In genomic region chr4:68907230-68907629, GRCh38 we compare ENCODE assay signal across 25 cellular contexts. TPM values are rescaled to one million over a fixed set of nuclear protein-coding genes. Genes with fewer than 3 reads are reported as not detected.
DNase-seq lines count a peak whose midpoint lies in the region; ATAC-seq, FAIRE-seq and TF ChIP-seq lines count a peak whose summit lies in the region.
"Had no signal": no experiment of that assay in that cellular context is flagged by ENCODE, and none has a peak within 500 bp of the region (broad histone marks: within the 10 kb centered on the region; RNA-seq: fewer than 3 reads in every experiment).

No MANE protein-coding gene starts in this region.

- TF ChIP-seq CTCF in liver (IDR thresholded peaks at IDR 0.05; ENCODE audit: low read depth, low read length, missing input control) (no peak), HepG2 (CRISPR knock-in tag; IDR thresholded peaks at IDR 0.05) (no peak), mesothelial cell of epicardium (IDR thresholded peaks at IDR 0.05; ENCODE audit: unreplicated experiment) (no peak), ascending aorta (IDR thresholded peaks at IDR 0.05) (no peak), suprapubic skin (IDR thresholded peaks at IDR 0.05) (no peak)

- H3K4me3 ChIP-seq in liver (ENCODE audit: low read depth in 1 of 3, low read length in 3 of 3) = no peak overlapping the region
- no peak overlapping the region for H3K4me3 ChIP-seq in HepG2 (replicated peaks in 1 of 3; ENCODE audit: insufficient read depth in 1 of 3, low read depth in 2 of 3, low read length in 3 of 3)
- peak overlapping the region; percentile 72 for H3K4me3 ChIP-seq in endocrine pancreas (ENCODE audit: control insufficient read depth, insufficient read depth, low read length)
- no peak overlapping the region for H3K4me3 ChIP-seq in ascending aorta
- H3K4me3 ChIP-seq in suprapubic skin = no peak overlapping the region
- H3K4me3 ChIP-seq: psoas muscle, thoracic aorta had no signal

- in situ Hi-C loops in HepG2 (cut with HindIII; ENCODE audit: extremely low pct_ligation_motif_present, low pct_unique_long_range_greater_than_20kb) = no loop called here

- POLR2A ChIA-PET in HepG2 (lab: Yijun Ruan, JAX) = interaction anchor here (1.5 kb wide), 1 partner anchor 41 kb away, joined by 3 read pairs; no protein-coding TSS in a partner anchor

- no peaks in the 10 kb centered on the region for H3K27me3 Mint-ChIP-seq in mesothelial cell of epicardium (ENCODE audit: low read depth)
- no peaks in the 10 kb centered on the region for H3K27me3 Mint-ChIP-seq in activated naive CD4-positive, alpha-beta T cell treated with anti-CD3 and anti-CD28 coated beads for 36 hours (ENCODE audit: low read depth)
- H3K27me3 Mint-ChIP-seq: IgD-negative memory B cell; stimulated activated memory B cell treated with anti-CD40 and anti-IgM and Interleukin-4, amounts not matched to agents 10 μg/mL and 1 μg/mL and 100 μg/mL, for 72 hours had no signal

- ATAC-seq in HepG2 = no peak
- ATAC-seq: psoas muscle; stimulated activated memory B cell treated with anti-CD40 and anti-IgM and Interleukin-4, amounts not matched to agents 10 μg/mL and 1 μg/mL and 100 μg/mL, for 72 hours had no signal

- FAIRE-seq in HepG2 (lab: Jason Lieb, UNC) = no peak
- FAIRE-seq: A204.1 had no signal

- no peak for TF ChIP-seq RAD21 in liver (IDR thresholded peaks at IDR 0.05)
- no peak for TF ChIP-seq RAD21 in HepG2 (CRISPR knock-in tag; IDR thresholded peaks at IDR 0.05)

- H3K4me1 ChIP-seq in liver (ENCODE audit: control insufficient read depth in 4 of 4, insufficient read depth in 4 of 4, low read length in 3 of 4) (peaks cover 3 to 38% (median 29%) of the 10 kb centered on the region in 4 donors), HepG2 (ENCODE audit: insufficient read depth, low read length) (peaks cover 49% of the 10 kb centered on the region), endocrine pancreas (ENCODE audit: control insufficient read depth, insufficient read depth, low read length) (no peaks in the 10 kb centered on the region), ascending aorta (no peaks in the 10 kb centered on the region), suprapubic skin (peaks cover 7% of the 10 kb centered on the region)
- H3K4me1 ChIP-seq: psoas muscle had no signal

- H3K27ac ChIP-seq in liver (ENCODE audit: low read depth in 1 of 2, low read length in 2 of 2) (peak overlapping the region; percentile 92 to 93), HepG2 (ENCODE audit: extremely low read length, insufficient read depth, low read length) (no peak overlapping the region), ascending aorta (no peak overlapping the region), suprapubic skin (no peak overlapping the region)
- H3K27ac ChIP-seq: psoas muscle, thoracic aorta, WERI-Rb-1 had no signal

- no TSS peak for BruUV-seq in HepG2 (replicated peaks; lab: Mats Ljungman, UMichigan)

- TF ChIP-seq EP300 in HepG2 (IDR thresholded peaks at IDR 0.05; ENCODE audit: low read depth in 2 of 2, low read length in 2 of 2) = no peak
- no peak for TF ChIP-seq EP300 in HepG2 (CRISPR knock-in tag; IDR thresholded peaks at IDR 0.05; ENCODE audit: borderline replicate concordance)
- TF ChIP-seq EP300 in suprapubic skin (IDR thresholded peaks at IDR 0.05) = no peak

- DNase-seq in HepG2 (ENCODE audit: low spot score) (no peak), mesothelial cell of epicardium (ENCODE audit: low spot score in 2 of 2, unreplicated experiment in 2 of 2) (no peak), ascending aorta (ENCODE audit: low spot score in 2 of 2) (no peak), anterior cingulate cortex (lab: John Stamatoyannopoulos, UW) (no peak), suprapubic skin (ENCODE audit: low spot score in 2 of 2) (no peak)
- no peak for DNase-seq in activated naive CD4-positive, alpha-beta T cell treated with anti-CD3 and anti-CD28 coated beads for 36 hours
- DNase-seq: activated CD4-positive, alpha-beta T cell treated with anti-CD3 and anti-CD28 coated beads, Interleukin-2, amount 50 U/mL, for 1 hour; activated CD8-positive, alpha-beta memory T cell treated with anti-CD3 and anti-CD28 coated beads, Interleukin-2, amount 50 U/mL, for 4 hours; activated gamma-delta T cell; cortex of kidney; NCI-H1436; NCI-H524 treated with DMSO at 0.1 percent for 48 hours; psoas muscle; WERI-Rb-1 had no signal

- H3K4me1 Mint-ChIP-seq in mesothelial cell of epicardium = peaks cover 59% of the 10 kb centered on the region
- no peaks in the 10 kb centered on the region for H3K4me1 Mint-ChIP-seq in activated naive CD4-positive, alpha-beta T cell treated with anti-CD3 and anti-CD28 coated beads for 36 hours (ENCODE audit: low read depth)
- H3K4me1 Mint-ChIP-seq: stimulated activated memory B cell treated with anti-CD40 and anti-IgM and Interleukin-4, amounts not matched to agents 10 μg/mL and 1 μg/mL and 100 μg/mL, for 72 hours had no signal

- H3K27ac Mint-ChIP-seq in mesothelial cell of epicardium = peak overlapping the region; percentile 96
- no peak overlapping the region for H3K27ac Mint-ChIP-seq in activated naive CD4-positive, alpha-beta T cell treated with anti-CD3 and anti-CD28 coated beads for 36 hours
- H3K27ac Mint-ChIP-seq: IgD-negative memory B cell; stimulated activated memory B cell treated with anti-CD40 and anti-IgM and Interleukin-4, amounts not matched to agents 10 μg/mL and 1 μg/mL and 100 μg/mL, for 72 hours; T-helper 1 cell treated with Interleukin-12 subunit alpha and Interleukin-12 subunit beta and Interleukin-4 antibody, amounts not matched to agents 30 μg/mL and 1 μg/mL, for 36 hours had no signal

- WGBS in liver = 89% methylated on average over 3 of the region's 3 CpGs
- WGBS in HepG2 (ENCODE audit: low lambda C conversion rate) = 100% methylated on average over 3 of the region's 3 CpGs
- WGBS in suprapubic skin = 77% methylated on average over 3 of the region's 3 CpGs

- no peak overlapping the region for H3K4me2 ChIP-seq in HepG2 (ENCODE audit: low read depth, low read length)

- no peaks in the 10 kb centered on the region for H4K20me1 ChIP-seq in HepG2 (ENCODE audit: insufficient read depth, low read length)

- H3K79me2 ChIP-seq in HepG2 (ENCODE audit: insufficient read depth, low read length) = no peaks in the 10 kb centered on the region

- H3K9me3 ChIP-seq in liver (ENCODE audit: control insufficient read depth in 4 of 4, low read length in 3 of 4) (no peaks in the 10 kb centered on the region), HepG2 (ENCODE audit: low read length) (no peaks in the 10 kb centered on the region), endocrine pancreas (ENCODE audit: control insufficient read depth, low read length) (no peaks in the 10 kb centered on the region), ascending aorta (no peaks in the 10 kb centered on the region), suprapubic skin (no peaks in the 10 kb centered on the region)
- H3K9me3 ChIP-seq: psoas muscle, thoracic aorta had no signal

- peak overlapping the region in 1 of 2 donors; percentile 31 for H3K9ac ChIP-seq in liver (ENCODE audit: low read depth in 1 of 2, low read length in 2 of 2)
- no peak overlapping the region for H3K9ac ChIP-seq in HepG2 (ENCODE audit: insufficient read depth, low read depth, low read length)
- H3K9ac ChIP-seq in endocrine pancreas (ENCODE audit: control insufficient read depth, insufficient read depth, low read length) = no peak overlapping the region

- H3K27me3 ChIP-seq in liver (ENCODE audit: control insufficient read depth in 4 of 4, insufficient read depth in 4 of 4, low read length in 3 of 4) (no peaks in the 10 kb centered on the region), HepG2 (ENCODE audit: control insufficient read depth in 1 of 2, insufficient read depth in 2 of 2, low read length in 2 of 2) (no peaks in the 10 kb centered on the region), endocrine pancreas (ENCODE audit: control insufficient read depth, insufficient read depth, low read length) (no peaks in the 10 kb centered on the region), ascending aorta (no peaks in the 10 kb centered on the region), suprapubic skin (no peaks in the 10 kb centered on the region)

- H3K4me3 Mint-ChIP-seq in mesothelial cell of epicardium = peak overlapping the region; percentile 62
- H3K4me3 Mint-ChIP-seq in activated naive CD4-positive, alpha-beta T cell treated with anti-CD3 and anti-CD28 coated beads for 36 hours = no peak overlapping the region
- H3K4me3 Mint-ChIP-seq: IgD-negative memory B cell; stimulated activated memory B cell treated with anti-CD40 and anti-IgM and Interleukin-4, amounts not matched to agents 10 μg/mL and 1 μg/mL and 100 μg/mL, for 72 hours; T-helper 1 cell treated with Interleukin-12 subunit alpha and Interleukin-12 subunit beta and Interleukin-4 antibody, amounts not matched to agents 30 μg/mL and 1 μg/mL, for 36 hours had no signal

- intact Hi-C loops in HepG2 (cut with micrococcal nuclease; ENCODE audit: unreplicated experiment) (no loop called here), ascending aorta (cut with DNase I) (no loop called here)
- intact Hi-C loops in activated naive CD4-positive, alpha-beta T cell treated with anti-CD3 and anti-CD28 coated beads for 36 hours (cut with micrococcal nuclease) = no loop called here

- H2AFZ ChIP-seq in HepG2 (ENCODE audit: low read length) = no peak overlapping the region

- H3K9me3 Mint-ChIP-seq in mesothelial cell of epicardium = no peaks in the 10 kb centered on the region
- no peaks in the 10 kb centered on the region for H3K9me3 Mint-ChIP-seq in activated naive CD4-positive, alpha-beta T cell treated with anti-CD3 and anti-CD28 coated beads for 36 hours
- H3K9me3 Mint-ChIP-seq: stimulated activated memory B cell treated with anti-CD40 and anti-IgM and Interleukin-4, amounts not matched to agents 10 μg/mL and 1 μg/mL and 100 μg/mL, for 72 hours; T-helper 1 cell treated with Interleukin-12 subunit alpha and Interleukin-12 subunit beta and Interleukin-4 antibody, amounts not matched to agents 30 μg/mL and 1 μg/mL, for 36 hours had no signal

- CTCF ChIA-PET in HepG2 (lab: Yijun Ruan, JAX; ENCODE audit: low intra/inter-chr PET ratio, low total read pairs) = no interaction called here
- CTCF ChIA-PET in activated naive CD4-positive, alpha-beta T cell treated with anti-CD3 and anti-CD28 coated beads for 36 hours (lab: Charles Lee) = no interaction called here

- TF ChIP-seq POLR2A in HepG2 (IDR thresholded peaks at IDR 0.05; ENCODE audit: insufficient read depth in 1 of 2, low read depth in 2 of 2, low read length in 2 of 2) (no peak), suprapubic skin (IDR thresholded peaks at IDR 0.05) (no peak)

- no peaks in the 10 kb centered on the region for H3K36me3 Mint-ChIP-seq in mesothelial cell of epicardium
- no peaks in the 10 kb centered on the region for H3K36me3 Mint-ChIP-seq in activated naive CD4-positive, alpha-beta T cell treated with anti-CD3 and anti-CD28 coated beads for 36 hours (ENCODE audit: low read depth)
- H3K36me3 Mint-ChIP-seq: IgD-negative memory B cell; stimulated activated memory B cell treated with anti-CD40 and anti-IgM and Interleukin-4, amounts not matched to agents 10 μg/mL and 1 μg/mL and 100 μg/mL, for 72 hours had no signal

- H3K36me3 ChIP-seq in liver (ENCODE audit: control insufficient read depth in 4 of 4, insufficient read depth in 3 of 4, low read depth in 1 of 4, low read length in 3 of 4) = no peaks in the 10 kb centered on the region
- no peaks in the 10 kb centered on the region for H3K36me3 ChIP-seq in HepG2 (replicated peaks in 1 of 2; ENCODE audit: control insufficient read depth in 1 of 2, insufficient read depth in 2 of 2, low read length in 2 of 2)
- no peaks in the 10 kb centered on the region for H3K36me3 ChIP-seq in endocrine pancreas (ENCODE audit: control insufficient read depth, insufficient read depth, low read length)
- H3K36me3 ChIP-seq in ascending aorta = no peaks in the 10 kb centered on the region
- no peaks in the 10 kb centered on the region for H3K36me3 ChIP-seq in suprapubic skin
- H3K36me3 ChIP-seq: thoracic aorta, WERI-Rb-1 had no signal

RNA-seq across cellular contexts. Expression of gene UGT2A3, which starts 44.4 kb away (rescaled TPM):
- total RNA-seq in liver (10 to 100 TPM; 16.3 to 41.4 TPM), HepG2 (2016; rRNA removed; fragmentation: Illumina TruSeq; extraction: Trizol) (74.1 and 97.2 TPM in 2 replicates), mesothelial cell of epicardium (not detected in 3 replicates), ascending aorta (not detected), suprapubic skin (under 1 TPM in 1 of 4 donors, not detected in 3; 0.40 TPM)
- polyA plus RNA-seq in liver (10 to 100 TPM; 17.5 to 38.9 TPM), HepG2 (2011; rRNA removed) (61.3 and 61.4 TPM in 2 replicates)
- 6.3 and 6.5 TPM in 2 replicates for total RNA-seq in HepG2 (2016; cell fraction: cytosol; rRNA removed; fragmentation: Illumina TruSeq; extraction: Trizol; ENCODE audit: low read depth)
- 73.2 and 99.5 TPM in 2 replicates for total RNA-seq in HepG2 (2016; cell fraction: insoluble cytoplasmic fraction; rRNA removed; fragmentation: Illumina TruSeq; extraction: Trizol)
- total RNA-seq in HepG2 (2016; cell fraction: membrane; rRNA removed; fragmentation: Illumina TruSeq; extraction: Trizol) = 17.5 and 20.7 TPM in 2 replicates
- total RNA-seq in HepG2 (2016; cell fraction: nucleus; rRNA removed; fragmentation: Illumina TruSeq; extraction: Trizol) = 94.2 and 98.1 TPM in 2 replicates
- polyA plus RNA-seq in HepG2 (2011; cell fraction: cytosol; rRNA removed) = 22.5 and 53.3 TPM in 2 replicates
- polyA plus RNA-seq in HepG2 (2011; cell fraction: nucleus; rRNA removed) = 14.1 and 24.7 TPM in 2 replicates
- polyA plus RNA-seq in HepG2 (2012) = 55.5 and 59.1 TPM in 2 replicates
- polyA plus RNA-seq in HepG2 (2016; cell fraction: cytosol; fragmentation: Illumina TruSeq; extraction: Trizol; ENCODE audit: low read depth) = 3.0 and 3.5 TPM in 2 replicates
- polyA plus RNA-seq in HepG2 (2016; cell fraction: insoluble cytoplasmic fraction; fragmentation: Illumina TruSeq; extraction: Trizol; ENCODE audit: low read depth) = 48.3 and 56.0 TPM in 2 replicates
- polyA plus RNA-seq in HepG2 (2016; cell fraction: membrane; fragmentation: Illumina TruSeq; extraction: Trizol; ENCODE audit: low read depth) = 6.8 and 8.4 TPM in 2 replicates
- polyA plus RNA-seq in HepG2 (2016; cell fraction: nucleus; fragmentation: Illumina TruSeq; extraction: Trizol; ENCODE audit: insufficient read depth, low read depth) = 79.8 and 82.7 TPM in 2 replicates
- 21.0 TPM in 1 of 2 replicates, not detected in the other for polyA minus RNA-seq in HepG2 (2011; rRNA and poly(A)+ RNA removed; ENCODE audit: low replicate concordance)
- polyA minus RNA-seq in HepG2 (2011; cell fraction: cytosol; rRNA and poly(A)+ RNA removed) = 30.6 and 42.4 TPM in 2 replicates
- polyA minus RNA-seq in HepG2 (2011; cell fraction: nucleus; rRNA and poly(A)+ RNA removed) = 35.9 and 55.9 TPM in 2 replicates
- not detected for total RNA-seq in activated naive CD4-positive, alpha-beta T cell treated with anti-CD3 and anti-CD28 coated beads for 36 hours
- total RNA-seq: H7, MCF 10A, psoas muscle, skeletal muscle tissue, thoracic aorta had no signal
- polyA plus RNA-seq: BJ, IgD-negative memory B cell had no signal

Comparison
In these comparisons a context has a peak if more than half of its experiments do, and no peak if none do; other contexts are left out.
1. H3K27ac ChIP-seq: peak in liver (2 of 2); none in HepG2 (single experiment), ascending aorta (0 of 2) and suprapubic skin (single experiment).